ENCODE assay signal across 1 cellular context in genomic region chr19:45451181-45451849, GRCh38.
TF ChIP-seq lines count a peak whose summit lies in the region.

No MANE protein-coding gene starts in this region.

TF ChIP-seq in HepG2, 621 proteins besides CTCF, POLR2A, EP300 and RAD21:
- TF ChIP-seq CBX2 (IDR thresholded peaks at IDR 0.05; ENCODE audit: low read depth, low read length): peak; percentile 63; the same call in 1 of the 2 replicates
- no peak for TF ChIP-seq CBX2 (CRISPR knock-in tag; IDR thresholded peaks at IDR 0.05; ENCODE audit: low read depth)
- 0 out of 2 replicates have a peak, but pooled peaks have one; percentile 18 for TF ChIP-seq SKIL (CRISPR knock-in tag; IDR thresholded peaks at IDR 0.05; ENCODE audit: borderline replicate concordance)
- 0 out of 2 replicates have a peak, but pooled peaks have one; percentile 49 for TF ChIP-seq HOXA9 (CRISPR knock-in tag; IDR thresholded peaks at IDR 0.05; ENCODE audit: borderline replicate concordance)
- no peak for TF ChIP-seq PAF1 (CRISPR knock-in tag; IDR thresholded peaks at IDR 0.05)
- TF ChIP-seq ZNF83 (CRISPR knock-in tag; IDR thresholded peaks at IDR 0.05; ENCODE audit: borderline replicate concordance): no peak
- TF ChIP-seq KLF16 (CRISPR knock-in tag; IDR thresholded peaks at IDR 0.05): no peak
- no peak for TF ChIP-seq FOXP4 (CRISPR knock-in tag; IDR thresholded peaks at IDR 0.05)
- no peak for TF ChIP-seq DPF2 (CRISPR knock-in tag; IDR thresholded peaks at IDR 0.05; ENCODE audit: borderline replicate concordance, low read depth)
- no peak for TF ChIP-seq GPN1 (CRISPR knock-in tag; IDR thresholded peaks at IDR 0.05; ENCODE audit: borderline replicate concordance)
- peak; percentile 55; the same call in 1 of the 2 replicates for TF ChIP-seq RNF2 (conservative IDR thresholded peaks at IDR 0.05; ENCODE audit: low read depth)
- TF ChIP-seq ZNF878 (CRISPR knock-in tag; IDR thresholded peaks at IDR 0.05): no peak
- TF ChIP-seq ARID2 (CRISPR knock-in tag; IDR thresholded peaks at IDR 0.05; ENCODE audit: borderline replicate concordance): no peak
- no peak for TF ChIP-seq SAFB2 (CRISPR knock-in tag; IDR thresholded peaks at IDR 0.05; ENCODE audit: borderline replicate concordance, low read depth)
- no peak for TF ChIP-seq KLF6 (CRISPR knock-in tag; IDR thresholded peaks at IDR 0.05)
- no peak for TF ChIP-seq CBX1 (IDR thresholded peaks at IDR 0.05; ENCODE audit: low read depth)
- no peak for TF ChIP-seq CREM (IDR thresholded peaks at IDR 0.05)
- TF ChIP-seq CREM (CRISPR knock-in tag; IDR thresholded peaks at IDR 0.05): no peak
- TF ChIP-seq HOXA7 (CRISPR knock-in tag; IDR thresholded peaks at IDR 0.05): 0 out of 2 replicates have a peak, but pooled peaks have one; percentile 38
- TF ChIP-seq ZNF678 (CRISPR knock-in tag; IDR thresholded peaks at IDR 0.05): 0 out of 2 replicates have a peak, but pooled peaks have one; percentile 36
- 0 out of 4 replicates have a peak, but pooled peaks of 1 of the 2 experiments have one; percentile 13 for TF ChIP-seq ATF4 (CRISPR knock-in tag; IDR thresholded peaks at IDR 0.05)
- TF ChIP-seq CAMTA2 (CRISPR knock-in tag; IDR thresholded peaks at IDR 0.05; ENCODE audit: borderline replicate concordance): no peak
TF ChIP-seq in HepG2: peak in this region for 7.
